Comparison of ENCODE assay signal across 8 cellular contexts in genomic region chr1:35269190-35269988, GRCh38. TPM values are rescaled to one million over a fixed set of nuclear protein-coding genes. Genes with fewer than 3 reads are reported as not detected.
DNase-seq lines count a peak whose midpoint lies in the region; ATAC-seq and TF ChIP-seq lines count a peak whose summit lies in the region.

No MANE protein-coding gene starts in this region.

- peak overlapping the region; percentile 63 to 84 for H3K27ac Mint-ChIP-seq in natural killer cell treated with Interleukin-12 subunit alpha and Interleukin-12 subunit beta and Interleukin-15 and Interleukin-18, amount 100 ng/mL, for 72 hours

- DNase-seq in SIG-M5 treated with dmso at 0.1 percent for 504 hours (lab: John Stamatoyannopoulos, UW; ENCODE audit: unreplicated experiment) (peak; percentile 56), SIG-M5 (lab: John Stamatoyannopoulos, UW) (no peak), NCI-H510A (lab: John Stamatoyannopoulos, UW) (peak; percentile 13), dorsolateral prefrontal cortex (no peak), glomerular visceral epithelial cell (ENCODE audit: extremely low spot score) (no peak), NCI-H2107 (lab: John Stamatoyannopoulos, UW) (no peak)
- DNase-seq in natural killer cell treated with Interleukin-12 subunit alpha and Interleukin-12 subunit beta and Interleukin-15 and Interleukin-18, amount 100 ng/mL, for 72 hours (ENCODE audit: low spot score), result no peak

- H3K4me3 ChIP-seq in dorsolateral prefrontal cortex, result peak overlapping the region; percentile 55 to 97 (median 86)

- intact Hi-C loops in dorsolateral prefrontal cortex (cut with DNase I), result loop anchor here in 1 of 2 donors (5.0 kb wide), 1 partner anchor 77 kb away; the partner anchor contains the start of gene SFPQ

- H3K9me3 Mint-ChIP-seq in natural killer cell treated with Interleukin-12 subunit alpha and Interleukin-12 subunit beta and Interleukin-15 and Interleukin-18, amount 100 ng/mL, for 72 hours, result peaks cover 4% of the 10 kb centered on the region

- H3K4me3 Mint-ChIP-seq in natural killer cell treated with Interleukin-12 subunit alpha and Interleukin-12 subunit beta and Interleukin-15 and Interleukin-18, amount 100 ng/mL, for 72 hours, result peak overlapping the region; percentile 81

- H3K36me3 Mint-ChIP-seq in natural killer cell treated with Interleukin-12 subunit alpha and Interleukin-12 subunit beta and Interleukin-15 and Interleukin-18, amount 100 ng/mL, for 72 hours, result peaks cover 4% of the 10 kb centered on the region

- no peak for ATAC-seq in natural killer cell treated with Interleukin-12 subunit alpha and Interleukin-12 subunit beta and Interleukin-15 and Interleukin-18, amount 100 ng/mL, for 72 hours
- no peak for ATAC-seq in GM18907 (IDR thresholded peaks at IDR 0.05; ENCODE audit: unreplicated experiment)

- peaks cover 20 to 22% of the 10 kb centered on the region in 2 donors for H3K4me1 Mint-ChIP-seq in natural killer cell treated with Interleukin-12 subunit alpha and Interleukin-12 subunit beta and Interleukin-15 and Interleukin-18, amount 100 ng/mL, for 72 hours (ENCODE audit: low read depth in 2 of 2)

- H3K27ac ChIP-seq in dorsolateral prefrontal cortex, result peak overlapping the region in 42 of 59 donors; percentile 19 to 91 (median 75)

- TF ChIP-seq CTCF in dorsolateral prefrontal cortex (IDR thresholded peaks at IDR 0.05 in 54 of 56, conservative IDR thresholded peaks at IDR 0.05 in 2 of 56; ENCODE audit: low read depth in 1 of 56, partially characterized antibody in 56 of 56), result no peak

- no peaks in the 10 kb centered on the region for H3K27me3 ChIP-seq in dorsolateral prefrontal cortex

- no peaks in the 10 kb centered on the region for H3K27me3 Mint-ChIP-seq in natural killer cell treated with Interleukin-12 subunit alpha and Interleukin-12 subunit beta and Interleukin-15 and Interleukin-18, amount 100 ng/mL, for 72 hours

RNA-seq across cellular contexts. Expression of gene ZMYM4, which starts 0.9 kb away (rescaled TPM):
- total RNA-seq in dorsolateral prefrontal cortex, result 10 to 100 TPM; 46.6 to 93.0 (median 60.5) TPM
- total RNA-seq in natural killer cell treated with Interleukin-12 subunit alpha and Interleukin-12 subunit beta and Interleukin-15 and Interleukin-18, amount 100 ng/mL, for 72 hours, result 10 to 100 TPM; 36.8 to 41.5 TPM

Comparison
In these comparisons a context has a peak if more than half of its experiments do, and no peak if none do; other contexts are left out.
1. DNase-seq: peak in SIG-M5 treated with dmso at 0.1 percent for 504 hours (single experiment) and NCI-H510A (single experiment); none in SIG-M5 (single experiment), dorsolateral prefrontal cortex (0 of 10), natural killer cell treated with Interleukin-12 subunit alpha and Interleukin-12 subunit beta and Interleukin-15 and Interleukin-18, amount 100 ng/mL, for 72 hours (single experiment), glomerular visceral epithelial cell (single experiment) and NCI-H2107 (single experiment).